ENCODE assay signal across 12 cellular contexts in the genomic region with DNA sequence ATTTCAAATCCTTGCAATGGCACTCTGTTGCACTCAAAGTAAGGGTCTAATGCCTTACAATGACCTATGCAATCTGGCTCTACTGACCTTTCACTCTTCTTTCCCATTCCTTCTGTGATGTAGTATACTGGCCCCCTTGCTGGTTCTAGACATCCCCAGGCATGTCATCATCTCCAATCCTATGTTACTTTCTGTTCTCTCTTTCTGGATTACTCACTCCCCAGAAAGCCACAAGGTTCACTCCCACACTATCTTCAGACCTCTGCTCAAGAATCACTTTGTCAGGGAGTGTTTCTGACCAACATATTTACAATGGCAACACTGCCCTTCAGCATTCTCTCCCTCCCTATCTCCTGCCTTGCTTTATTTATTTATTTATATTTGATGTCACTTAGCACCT.
A peak's percentile ranks its signal among the peaks of the same experiment; 100 is the strongest.
DNase-seq lines count a peak whose midpoint lies in the region; ATAC-seq and TF ChIP-seq lines count a peak whose summit lies in the region.
"Had no signal": no experiment of that assay in that cellular context is flagged by ENCODE, and none has a peak within 500 bp of the region (broad histone marks: within the 10 kb centered on the region; RNA-seq: fewer than 3 reads in every experiment).

No MANE protein-coding gene starts in this region.

- H3K36me3 ChIP-seq in RWPE2 (ENCODE audit: low read depth), result no peaks in the 10 kb centered on the region
- H3K36me3 ChIP-seq: stomach had no signal

- peak; percentile 14 for DNase-seq in A172 (ENCODE audit: low spot score)
- no peak for DNase-seq in RWPE2 (ENCODE audit: low spot score)
- no peak for DNase-seq in activated effector memory CD4-positive, alpha-beta T cell treated with anti-CD3 and anti-CD28 coated beads, Interleukin-2, amount 50 U/mL, for 16 hours
- DNase-seq in T1000 (lab: John Stamatoyannopoulos, UW), result no peak
- DNase-seq in COR-L47 (lab: John Stamatoyannopoulos, UW), result no peak
- DNase-seq in HT-29 (ENCODE audit: low spot score), result no peak
- DNase-seq: activated CD4-positive, alpha-beta T cell treated with anti-CD3 and anti-CD28 coated beads, Interleukin-2, amount 50 U/mL, for 1 hour; AML-193; stimulated activated CD4-positive, alpha-beta T cell treated with anti-CD3 and anti-CD28 coated beads, Interleukin-15, amount 100 ng/mL, for 24 hours; stomach had no signal

- H3K27ac ChIP-seq in RWPE2 (ENCODE audit: poor library complexity, severe bottlenecking), result no peak overlapping the region
- H3K27ac ChIP-seq: stomach had no signal

- no peak for TF ChIP-seq CTCF in RWPE2 (IDR thresholded peaks at IDR 0.05; ENCODE audit: poor library complexity, severe bottlenecking)

- no peaks in the 10 kb centered on the region for H3K4me1 ChIP-seq in RWPE2 (ENCODE audit: insufficient read depth, poor library complexity, severe bottlenecking)
- H3K4me1 ChIP-seq: stomach had no signal

- no peaks in the 10 kb centered on the region for H3K9me3 ChIP-seq in RWPE2 (ENCODE audit: severe bottlenecking)

- peaks cover 3% of the 10 kb centered on the region for H3K27me3 ChIP-seq in RWPE2 (ENCODE audit: insufficient read depth, poor library complexity, severe bottlenecking)
- H3K27me3 ChIP-seq: stomach had no signal

- ATAC-seq in GM18870 (IDR thresholded peaks at IDR 0.05; ENCODE audit: unreplicated experiment), result peak; percentile 96
- peak; percentile 82 for ATAC-seq in HG03025 (IDR thresholded peaks at IDR 0.05; ENCODE audit: low FRiP score, unreplicated experiment)
- ATAC-seq in RWPE2 (ENCODE audit: low read depth), result 0 out of 3 replicates have a peak, but pooled peaks have one; percentile 25

- no peak overlapping the region for H3K4me3 ChIP-seq in RWPE2 (ENCODE audit: severe bottlenecking)
- H3K4me3 ChIP-seq: stomach had no signal

Comparison
In these comparisons a context has a peak if more than half of its experiments do, and no peak if none do; other contexts are left out.
1. ATAC-seq: peak in every context shown above with its lines; median percentile 96 in GM18870; 82 in HG03025; 25 in RWPE2.